In the genomic region with DNA sequence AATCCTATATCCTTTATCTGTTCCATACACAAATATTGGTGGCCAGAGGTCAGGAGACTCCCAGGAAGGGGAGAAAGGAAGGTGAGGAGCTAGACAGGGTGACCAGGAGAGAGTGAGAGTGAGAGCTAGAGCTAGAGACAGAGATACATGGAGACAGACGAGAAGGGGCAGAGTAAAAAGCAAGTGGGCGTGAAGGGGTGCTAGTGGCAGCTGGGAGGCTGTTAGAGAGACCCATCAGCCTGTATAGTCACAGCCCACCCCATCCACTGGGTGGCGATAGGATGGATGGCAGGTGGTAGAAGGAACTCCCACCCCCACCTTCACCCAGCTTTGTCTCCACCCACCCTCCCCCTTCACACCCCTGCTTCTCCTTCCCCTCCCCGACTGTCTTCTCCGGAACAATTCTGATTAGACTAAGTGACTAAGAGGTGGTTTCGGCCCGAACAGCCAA, we compare ENCODE assay signal across 11 cellular contexts. TPM values are rescaled to one million over a fixed set of nuclear protein-coding genes. Genes with fewer than 3 reads are reported as not detected.
A peak's percentile ranks its signal among the peaks of the same experiment; 100 is the strongest.
DNase-seq lines count a peak whose midpoint lies in the region; TF ChIP-seq lines count a peak whose summit lies in the region.
"Had no signal": no experiment of that assay in that cellular context is flagged by ENCODE, and none has a peak within 500 bp of the region (broad histone marks: within the 10 kb centered on the region; RNA-seq: fewer than 3 reads in every experiment).

No MANE protein-coding gene starts in this region.

- H3K36me3 ChIP-seq in mammary epithelial cell (ENCODE audit: insufficient read depth, low read length) (no peaks in the 10 kb centered on the region), transverse colon (no peaks in the 10 kb centered on the region)

- no peak for DNase-seq in MCF 10A (ENCODE audit: unreplicated experiment)
- no peak for DNase-seq in mammary epithelial cell
- peak; percentile 19 for DNase-seq in NCI-H510A treated with DMSO at 0.1 percent for 48 hours (lab: John Stamatoyannopoulos, UW)
- no peak for DNase-seq in chondrocyte (ENCODE audit: low spot score)
- DNase-seq in transverse colon: no peak
- no peak for DNase-seq in NCI-H2196 (lab: John Stamatoyannopoulos, UW; ENCODE audit: unreplicated experiment)
- DNase-seq in activated gamma-delta T cell (lab: John Stamatoyannopoulos, UW): no peak
- DNase-seq in NK-92 (lab: John Stamatoyannopoulos, UW; ENCODE audit: unreplicated experiment): no peak
- DNase-seq: activated naive CD8-positive, alpha-beta T cell treated with anti-CD3 and anti-CD28 coated beads, Interleukin-2, amount 10 ng/mL, durations not matched to agents 7 days and 5 days had no signal

- no peak overlapping the region for H3K4me3 ChIP-seq in mammary epithelial cell (replicated peaks in 1 of 3; ENCODE audit: insufficient read depth in 1 of 3, low read depth in 2 of 3, low read length in 3 of 3)
- H3K4me3 ChIP-seq in transverse colon: no peak overlapping the region
- H3K4me3 ChIP-seq: lung had no signal

- H3K27me3 Mint-ChIP-seq in MCF 10A (ENCODE audit: insufficient read depth, unreplicated experiment) (no peaks in the 10 kb centered on the region), chondrocyte (ENCODE audit: low read depth) (no peaks in the 10 kb centered on the region)

- peaks cover 36% of the 10 kb centered on the region for H3K4me1 Mint-ChIP-seq in MCF 10A (ENCODE audit: insufficient read depth, unreplicated experiment)
- H3K4me1 Mint-ChIP-seq in chondrocyte (ENCODE audit: low read depth): peaks cover 75% of the 10 kb centered on the region

- in situ Hi-C loops in mammary epithelial cell (cut with MboI; ENCODE audit: low sequenced_read_pairs in 2 of 2): no loop called here
- in situ Hi-C loops in transverse colon (cut with MboI; ENCODE audit: low pct_ligation_motif_present in 1 of 4, low pct_unique_long_range_greater_than_20kb in 1 of 4, low sequenced_read_pairs in 3 of 4): no loop called here

- CTCF ChIA-PET in MCF 10A (lab: Yijun Ruan, JAX): interaction anchor here (0.6 to 1.5 kb wide), 4 partner anchors 13 to 152 kb away, joined by 3 to 4 read pairs (median 4); no protein-coding TSS in a partner anchor
- CTCF ChIA-PET in mammary epithelial cell (lab: Charles Lee; ENCODE audit: low non-redundant PET): no interaction called here

- H3K9me3 Mint-ChIP-seq in MCF 10A (ENCODE audit: unreplicated experiment) (no peaks in the 10 kb centered on the region), chondrocyte (ENCODE audit: low read depth) (no peaks in the 10 kb centered on the region)
- H3K9me3 Mint-ChIP-seq: activated naive CD8-positive, alpha-beta T cell treated with anti-CD3 and anti-CD28 coated beads, Interleukin-2, amount 10 ng/mL, durations not matched to agents 7 days and 5 days; T-cell had no signal

- H3K27ac ChIP-seq in mammary epithelial cell (ENCODE audit: insufficient read depth, low read depth, low read length) (no peak overlapping the region), transverse colon (peak overlapping the region in 3 of 4 donors; percentile 10 to 87 (median 32))

- no peak overlapping the region for H3K4me2 ChIP-seq in mammary epithelial cell (ENCODE audit: insufficient read depth, low read depth, low read length)

- dilution Hi-C loops in mammary epithelial cell (cut with HindIII; ENCODE audit: low sequenced_read_pairs): loop anchor here (5.0 kb wide), 1 partner anchor 102 kb away; no protein-coding TSS in a partner anchor

- no peak for TF ChIP-seq CTCF in MCF 10A (IDR thresholded peaks at IDR 0.05; ENCODE audit: unreplicated experiment)
- TF ChIP-seq CTCF in mammary epithelial cell (conservative IDR thresholded peaks at IDR 0.05 in 1 of 2, IDR thresholded peaks at IDR 0.05 in 1 of 2; ENCODE audit: extremely low read depth in 1 of 2, insufficient read depth in 1 of 2, low read depth in 1 of 2, low read length in 2 of 2): no peak
- peak; percentile 22 for TF ChIP-seq CTCF in chondrocyte (IDR thresholded peaks at IDR 0.05)
- TF ChIP-seq CTCF in transverse colon (IDR thresholded peaks at IDR 0.05): no peak

- no peaks in the 10 kb centered on the region for H4K20me1 ChIP-seq in mammary epithelial cell (ENCODE audit: insufficient read depth, low read length)

- peaks cover 21% of the 10 kb centered on the region for H3K4me1 ChIP-seq in mammary epithelial cell (ENCODE audit: insufficient read depth, low read length)
- peaks cover 22 to 78% (median 59%) of the 10 kb centered on the region in 4 donors for H3K4me1 ChIP-seq in transverse colon

- TF ChIP-seq EP300 in transverse colon (IDR thresholded peaks at IDR 0.05; ENCODE audit: low read depth): no peak

- no TSS peak for BruUV-seq in MCF 10A (replicated peaks; lab: Mats Ljungman, UMichigan)
- no TSS peak for BruUV-seq in mammary epithelial cell (replicated peaks; lab: Mats Ljungman, UMichigan)

- H3K4me3 Mint-ChIP-seq in MCF 10A (ENCODE audit: unreplicated experiment) (no peak overlapping the region), chondrocyte (ENCODE audit: unreplicated experiment) (no peak overlapping the region)
- H3K4me3 Mint-ChIP-seq: activated naive CD8-positive, alpha-beta T cell treated with anti-CD3 and anti-CD28 coated beads, Interleukin-2, amount 10 ng/mL, durations not matched to agents 7 days and 5 days; T-cell had no signal

- H2AFZ ChIP-seq in mammary epithelial cell (ENCODE audit: low read depth, low read length): no peak overlapping the region

- no peak overlapping the region for H3K9ac ChIP-seq in mammary epithelial cell (ENCODE audit: insufficient read depth, low read length)

- no peak for TF ChIP-seq POLR2A in transverse colon (IDR thresholded peaks at IDR 0.05)

- H3K27ac Mint-ChIP-seq in MCF 10A (ENCODE audit: low read depth, unreplicated experiment): peak overlapping the region; percentile 34
- peak overlapping the region; percentile 91 for H3K27ac Mint-ChIP-seq in chondrocyte (ENCODE audit: unreplicated experiment)
- H3K27ac Mint-ChIP-seq: activated naive CD8-positive, alpha-beta T cell treated with anti-CD3 and anti-CD28 coated beads, Interleukin-2, amount 10 ng/mL, durations not matched to agents 7 days and 5 days; T-cell had no signal

- H3K27me3 ChIP-seq in mammary epithelial cell (ENCODE audit: insufficient read depth, low read length) (no peaks in the 10 kb centered on the region), transverse colon (no peaks in the 10 kb centered on the region)

- intact Hi-C loops in MCF 10A (cut with micrococcal nuclease): no loop called here
- intact Hi-C loops in mammary epithelial cell (cut with micrococcal nuclease): no loop called here
- intact Hi-C loops in transverse colon (cut with DNase I; ENCODE audit: low total_unique reads): no loop called here

- H3K36me3 Mint-ChIP-seq in MCF 10A (ENCODE audit: insufficient read depth, unreplicated experiment) (no peaks in the 10 kb centered on the region), chondrocyte (ENCODE audit: low read depth) (no peaks in the 10 kb centered on the region)
- H3K36me3 Mint-ChIP-seq: activated naive CD8-positive, alpha-beta T cell treated with anti-CD3 and anti-CD28 coated beads, Interleukin-2, amount 10 ng/mL, durations not matched to agents 7 days and 5 days; T-cell had no signal

- H3K9me3 ChIP-seq in mammary epithelial cell (replicated peaks; ENCODE audit: insufficient read depth, low read length): no peaks in the 10 kb centered on the region
- no peaks in the 10 kb centered on the region for H3K9me3 ChIP-seq in transverse colon

- no peaks in the 10 kb centered on the region for H3K79me2 ChIP-seq in mammary epithelial cell (ENCODE audit: insufficient read depth, low read length)

- POLR2A ChIA-PET in MCF 10A (lab: Yijun Ruan, JAX): no interaction called here

- 60% methylated on average over 2 of the region's 7 CpGs for WGBS in mammary epithelial cell (ENCODE audit: low coverage, missing lambda C conversion rate)
- 26 to 40% methylated on average over 1 to 7 of the region's 7 CpGs for WGBS in transverse colon (ENCODE audit: low coverage in 1 of 2), 2 donors

RNA-seq across cellular contexts. Expression of gene PCDH1, which starts 32.8 kb away (rescaled TPM):
- total RNA-seq in MCF 10A (2022) (9.9 and 15.7 TPM in 2 replicates), mammary epithelial cell (10 to 100 TPM; 41.7 to 41.8 TPM), chondrocyte (10.9 to 85.4 TPM (median 82.9 TPM) in 3 replicates), transverse colon (100 to 1,000 TPM in 3 of 4 donors, 10 to 100 TPM in 1; 92.5 to 217 (median 164) TPM)
- 41.7 TPM for polyA plus RNA-seq in mammary epithelial cell
- 130 TPM for polyA minus RNA-seq in mammary epithelial cell
- total RNA-seq: activated naive CD8-positive, alpha-beta T cell treated with anti-CD3 and anti-CD28 coated beads, Interleukin-2, amount 10 ng/mL, durations not matched to agents 7 days and 5 days had no signal
